Comparison of ENCODE assay signal across 18 cellular contexts in the genomic region with DNA sequence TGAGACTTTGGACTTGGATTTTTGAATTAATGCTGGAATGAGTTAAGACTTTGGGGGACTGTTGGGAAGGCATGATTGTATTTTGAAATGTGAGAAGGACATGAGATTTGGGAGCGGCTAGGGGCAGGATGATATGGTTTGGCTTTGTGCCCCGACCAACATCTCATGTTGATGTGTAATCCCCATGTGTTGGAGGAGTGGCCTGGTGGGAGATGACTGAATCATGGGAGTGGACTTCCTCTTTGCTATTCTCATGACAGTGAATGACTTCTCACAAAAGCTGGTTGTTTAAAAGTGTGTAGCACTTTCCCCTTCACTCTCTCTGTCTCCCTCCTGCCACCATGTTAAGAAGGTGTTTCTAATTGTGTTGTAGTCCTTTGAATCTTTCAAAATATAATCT. TPM values are rescaled to one million over a fixed set of nuclear protein-coding genes. Genes with fewer than 3 reads are reported as not detected.
DNase-seq lines count a peak whose midpoint lies in the region; ATAC-seq, FAIRE-seq and TF ChIP-seq lines count a peak whose summit lies in the region.
"Had no signal": no experiment of that assay in that cellular context is flagged by ENCODE, and none has a peak within 500 bp of the region (broad histone marks: within the 10 kb centered on the region; RNA-seq: fewer than 3 reads in every experiment).

No MANE protein-coding gene starts in this region.

- H3K4me3 Mint-ChIP-seq in naive thymus-derived CD4-positive, alpha-beta T cell, result no peak overlapping the region
- H3K4me3 Mint-ChIP-seq: activated CD8-positive, alpha-beta T cell treated with anti-CD3 and anti-CD28 coated beads for 36 hours; CD4-positive, CD25-positive, alpha-beta regulatory T cell; effector memory CD8-positive, alpha-beta T cell had no signal

- H3K9me3 Mint-ChIP-seq in naive thymus-derived CD4-positive, alpha-beta T cell, result peaks cover 8 to 35% (median 23%) of the 10 kb centered on the region in 11 donors

- H3K27ac ChIP-seq in naive thymus-derived CD4-positive, alpha-beta T cell (ENCODE audit: low read depth, low read length), result no peak overlapping the region
- H3K27ac ChIP-seq: body of pancreas had no signal

- no peaks in the 10 kb centered on the region for H3K27me3 ChIP-seq in naive thymus-derived CD4-positive, alpha-beta T cell (ENCODE audit: control insufficient read depth in 2 of 2, insufficient read depth in 2 of 2, low read length in 2 of 2)
- H3K27me3 ChIP-seq: body of pancreas had no signal

- H3K9me3 ChIP-seq in naive thymus-derived CD4-positive, alpha-beta T cell (ENCODE audit: control insufficient read depth in 2 of 3, low read length in 3 of 3), result peaks cover 0 to 6% (median 0%) of the 10 kb centered on the region in 3 experiments
- H3K9me3 ChIP-seq: body of pancreas had no signal

- H3K4me1 Mint-ChIP-seq in naive thymus-derived CD4-positive, alpha-beta T cell, result no peaks in the 10 kb centered on the region
- H3K4me1 Mint-ChIP-seq: CD4-positive, CD25-positive, alpha-beta regulatory T cell had no signal

- no peak for TF ChIP-seq CTCF in choroid plexus epithelial cell (conservative IDR thresholded peaks at IDR 0.05; ENCODE audit: low read depth, low read length)

- TF ChIP-seq POLR2A in H54 (IDR thresholded peaks at IDR 0.05; ENCODE audit: low read depth, low read length), result no peak

- H3K27ac Mint-ChIP-seq in naive thymus-derived CD4-positive, alpha-beta T cell, result no peak overlapping the region
- H3K27ac Mint-ChIP-seq: activated CD8-positive, alpha-beta T cell treated with anti-CD3 and anti-CD28 coated beads for 36 hours; CD4-positive, CD25-positive, alpha-beta regulatory T cell; effector memory CD8-positive, alpha-beta T cell had no signal

- POLR2A ChIA-PET in naive thymus-derived CD4-positive, alpha-beta T cell (lab: Charles Lee), result no interaction called here

- peaks cover 27 to 49% (median 37%) of the 10 kb centered on the region in 5 donors for H3K27me3 Mint-ChIP-seq in naive thymus-derived CD4-positive, alpha-beta T cell

- peak; percentile 79 for FAIRE-seq in H54 (lab: Jason Lieb, UNC)
- FAIRE-seq in HTR-8/SVneo (lab: Jason Lieb, UNC), result no peak
- FAIRE-seq: K562, RCC 7860 had no signal

- no peaks in the 10 kb centered on the region for H3K36me3 ChIP-seq in naive thymus-derived CD4-positive, alpha-beta T cell (ENCODE audit: control insufficient read depth in 2 of 3, insufficient read depth in 3 of 3, low read length in 3 of 3)

- peaks cover 0 to 24% (median 8%) of the 10 kb centered on the region in 5 donors for H3K36me3 Mint-ChIP-seq in naive thymus-derived CD4-positive, alpha-beta T cell

- peak; percentile 46 for ATAC-seq in naive thymus-derived CD4-positive, alpha-beta T cell
- ATAC-seq: activated CD8-positive, alpha-beta T cell treated with anti-CD3 and anti-CD28 coated beads for 36 hours; body of pancreas; effector memory CD8-positive, alpha-beta T cell; K562; right cardiac atrium had no signal

- CTCF ChIA-PET in naive thymus-derived CD4-positive, alpha-beta T cell (lab: Charles Lee), result no interaction called here

- DNase-seq in H54 (ENCODE audit: insufficient read length, low spot score) (no peak), OCI-M1 (lab: John Stamatoyannopoulos, UW) (peak; percentile 85), choroid plexus epithelial cell (ENCODE audit: low read depth) (peak; percentile 76), NCI-H526 (lab: John Stamatoyannopoulos, UW) (no peak), HTR-8/SVneo (ENCODE audit: insufficient read length, low spot score) (no peak)
- no peak for DNase-seq in naive thymus-derived CD4-positive, alpha-beta T cell
- DNase-seq in activated CD4-positive, CD25-positive, alpha-beta regulatory T cell treated with anti-CD3 and anti-CD28 coated beads, Interleukin-2, amount 50 U/mL, for 72 hours, result no peak
- DNase-seq: activated CD8-positive, alpha-beta T cell treated with anti-CD3 and anti-CD28 coated beads for 36 hours; activated effector memory CD4-positive, alpha-beta T cell treated with Interleukin-2 at 50 U/mL for 16 hours; body of pancreas; CD4-positive, CD25-positive, alpha-beta regulatory T cell; effector memory CD8-positive, alpha-beta T cell; NCI-H1694 treated with DMSO at 0.1 percent for 48 hours; NCI-H510A treated with DMSO at 0.1 percent for 48 hours; right cardiac atrium; stimulated activated CD4-positive, alpha-beta T cell treated with anti-CD3 and anti-CD28 coated beads, Interleukin-4, amount 100 ng/mL, for 24 hours had no signal

- intact Hi-C loops in naive thymus-derived CD4-positive, alpha-beta T cell (cut with micrococcal nuclease), result no loop called here

- no peak overlapping the region for H3K4me3 ChIP-seq in choroid plexus epithelial cell (ENCODE audit: low read depth, low read length)
- no peak overlapping the region for H3K4me3 ChIP-seq in naive thymus-derived CD4-positive, alpha-beta T cell (ENCODE audit: low read length)
- H3K4me3 ChIP-seq: body of pancreas, K562 had no signal

- no peaks in the 10 kb centered on the region for H3K4me1 ChIP-seq in naive thymus-derived CD4-positive, alpha-beta T cell (ENCODE audit: control insufficient read depth in 2 of 2, insufficient read depth in 2 of 2, low read length in 2 of 2)
- H3K4me1 ChIP-seq: body of pancreas had no signal

RNA-seq across cellular contexts. Expression of a gene that starts 9.3 kb away (rescaled TPM):
- 10 to 100 TPM in 3 of 5 experiments, 1 to 10 TPM in 2; 6.9 to 79.5 (median 13.3) TPM for total RNA-seq in naive thymus-derived CD4-positive, alpha-beta T cell
- 10 to 100 TPM; 20.4 to 25.7 TPM for polyA plus RNA-seq in naive thymus-derived CD4-positive, alpha-beta T cell

RNA-seq across cellular contexts. Expression of a gene that starts 54.3 kb away (rescaled TPM):
- total RNA-seq in naive thymus-derived CD4-positive, alpha-beta T cell, result 1 to 10 TPM in 1 of 5 experiments, under 1 TPM in 4; 0.08 to 2.1 (median 0.24) TPM
- not detected for polyA plus RNA-seq in naive thymus-derived CD4-positive, alpha-beta T cell
- total RNA-seq: CD4-positive, CD25-positive, alpha-beta regulatory T cell had no signal
- polyA plus RNA-seq: CD4-positive, CD25-positive, alpha-beta regulatory T cell had no signal

Comparison
In these comparisons a context has a peak if more than half of its experiments do, and no peak if none do; other contexts are left out.
1. DNase-seq: peak in OCI-M1 (single experiment) and choroid plexus epithelial cell (single experiment); none in H54 (single experiment), naive thymus-derived CD4-positive, alpha-beta T cell (0 of 9), NCI-H526 (0 of 2), activated CD4-positive, CD25-positive, alpha-beta regulatory T cell treated with anti-CD3 and anti-CD28 coated beads, Interleukin-2, amount 50 U/mL, for 72 hours (single experiment) and HTR-8/SVneo (single experiment).